8 cellular contexts compared by ENCODE assay signal in the genomic region with DNA sequence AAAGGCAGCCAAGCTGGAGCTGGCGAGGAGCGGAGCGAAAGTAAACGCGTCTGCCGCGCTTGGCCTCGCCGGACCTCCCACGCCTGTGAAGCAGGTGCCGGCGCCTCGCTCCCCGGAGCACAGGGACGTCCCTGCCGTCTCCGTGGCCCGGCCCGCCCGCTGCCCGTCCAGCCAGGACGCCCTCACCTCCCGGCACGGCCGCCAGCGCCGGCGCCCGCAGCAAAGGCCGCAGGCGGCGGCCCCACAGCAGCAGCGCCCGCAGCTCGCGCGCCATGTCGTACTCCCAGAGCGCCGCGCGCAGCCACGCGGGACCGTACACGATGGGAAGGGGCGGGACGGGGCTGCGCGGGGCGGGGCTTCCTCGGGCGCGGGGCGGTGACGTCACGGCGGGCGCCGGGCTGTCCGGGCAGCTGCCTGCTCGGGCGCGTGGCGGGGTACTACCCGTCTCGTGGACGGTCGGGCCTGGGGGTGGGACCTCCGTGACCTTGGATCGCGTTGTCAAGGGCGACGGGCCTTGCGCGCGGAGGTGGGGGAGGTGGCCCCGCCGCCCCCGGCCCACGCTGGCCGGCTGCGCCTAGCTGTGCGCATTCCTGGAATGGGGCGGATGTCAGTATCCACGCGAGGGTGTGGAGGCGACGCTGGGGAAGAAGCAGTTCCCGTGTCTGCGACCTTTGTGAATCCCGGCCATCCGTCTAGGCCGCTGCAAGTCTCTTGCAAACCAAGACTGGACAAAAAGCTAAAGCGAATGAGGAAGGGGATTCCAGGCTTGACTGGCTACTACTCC. TPM values are rescaled to one million over a fixed set of nuclear protein-coding genes. Genes with fewer than 3 reads are reported as not detected.
DNase-seq lines count a peak whose midpoint lies in the region; ATAC-seq and TF ChIP-seq lines count a peak whose summit lies in the region.

TSS of gene TRAP1 (minus strand) at position 290 of the 784 bp plus-strand sequence. CDS start at position 274, 16 bp downstream.

- no peaks in the 10 kb centered on the region for H3K27me3 ChIP-seq in left lung

- H3K9me3 ChIP-seq in left lung = no peaks in the 10 kb centered on the region

- peak within 1 kb of the TSS; percentile 95 to 97 for H3K4me3 ChIP-seq in left lung

- intact Hi-C loops in left lung (cut with DNase I) = no loop called here

- peaks cover 10 to 25% of the 10 kb centered on the region in 2 donors for H3K4me1 ChIP-seq in left lung

- DNase-seq in AG09319 (ENCODE audit: extremely low read depth, low read depth) (peak; percentile 44), NCI-H526 (lab: John Stamatoyannopoulos, UW) (peak; percentile 11 to 80), dedifferentiated amniotic fluid mesenchymal stem cell (ENCODE audit: extremely low spot score) (peak; percentile 75), left lung (peak; percentile 91 to 98)
- DNase-seq in activated CD4-positive, alpha-beta T cell treated with anti-CD3 and anti-CD28 coated beads, Interleukin-2, amount 50 U/mL, for 1 hour = peak; percentile 91
- peak; percentile 92 to 94 for DNase-seq in stimulated activated CD4-positive, alpha-beta T cell treated with anti-CD3 and anti-CD28 coated beads, Interleukin-2, amount 100 ng/mL, for 24 hours

- peak within 1 kb of the TSS; percentile 79 to 90 for H3K27ac ChIP-seq in left lung

- ATAC-seq in GM19023 (IDR thresholded peaks at IDR 0.05; ENCODE audit: unreplicated experiment) = peak; percentile 91
- peak; percentile 80 for ATAC-seq in HG03196 (IDR thresholded peaks at IDR 0.05; ENCODE audit: unreplicated experiment)
- ATAC-seq in left lung = peak; percentile 99

- H3K36me3 ChIP-seq in left lung = peaks cover 0 to 9% of the 10 kb centered on the region in 2 donors

- TF ChIP-seq CTCF in AG09319 (IDR thresholded peaks at IDR 0.05; ENCODE audit: low read depth, low read length) (no peak), left lung (IDR thresholded peaks at IDR 0.05) (no peak)

RNA-seq across cellular contexts. Expression of gene TRAP1, which starts in this region (rescaled TPM):
- total RNA-seq in left lung = 10 to 100 TPM; 49.1 to 82.0 TPM

Comparison
In these comparisons a context has a peak if more than half of its experiments do, and no peak if none do; other contexts are left out.
1. Peak in every context shown above with its lines: DNase-seq, ATAC-seq, H3K4me3 ChIP-seq and H3K27ac ChIP-seq.
2. DNase-seq: peak in every context shown above with its lines; median percentile 94 in left lung; 93 in stimulated activated CD4-positive, alpha-beta T cell treated with anti-CD3 and anti-CD28 coated beads, Interleukin-2, amount 100 ng/mL, for 24 hours; 91 in activated CD4-positive, alpha-beta T cell treated with anti-CD3 and anti-CD28 coated beads, Interleukin-2, amount 50 U/mL, for 1 hour; 75 in dedifferentiated amniotic fluid mesenchymal stem cell; 46 in NCI-H526; 44 in AG09319.